ENCODE assay signal across 17 cellular contexts in the genomic region with DNA sequence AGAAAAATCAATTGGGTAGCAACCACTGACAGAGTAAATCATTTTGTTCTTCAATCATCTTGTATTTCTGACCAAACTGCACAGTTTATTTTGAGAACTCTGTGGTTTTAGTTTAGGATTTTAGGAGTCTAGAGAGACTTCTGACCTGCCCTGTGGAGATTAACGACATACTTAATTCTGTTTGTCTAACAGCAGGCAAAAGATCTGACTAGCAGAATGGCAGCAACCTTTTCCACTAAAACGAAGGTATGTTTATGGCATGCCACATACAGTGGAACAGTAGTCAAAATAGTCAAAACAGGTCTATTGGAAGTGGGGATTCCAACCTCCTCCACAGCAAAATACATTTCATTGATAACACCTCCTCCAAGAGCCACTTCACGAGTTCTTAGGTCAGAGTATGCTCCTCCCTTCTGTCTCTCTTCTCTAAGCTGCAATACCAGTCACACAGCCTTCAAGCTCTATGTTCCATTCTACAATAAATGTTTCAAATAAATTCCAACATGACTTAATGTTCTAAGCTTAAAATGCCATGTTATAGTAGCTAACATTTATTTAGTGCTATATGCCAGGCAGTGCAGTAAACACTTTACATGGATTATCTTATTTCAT. TPM values are rescaled to one million over a fixed set of nuclear protein-coding genes. Genes with fewer than 3 reads are reported as not detected.
DNase-seq lines count a peak whose midpoint lies in the region; ATAC-seq, FAIRE-seq and TF ChIP-seq lines count a peak whose summit lies in the region.
"Had no signal": no experiment of that assay in that cellular context is flagged by ENCODE, and none has a peak within 500 bp of the region (broad histone marks: within the 10 kb centered on the region; RNA-seq: fewer than 3 reads in every experiment).

No MANE protein-coding gene starts in this region.

- TF ChIP-seq CTCF in A673 (conservative IDR thresholded peaks at IDR 0.05; ENCODE audit: low read depth, low read length) (no peak), keratinocyte (optimal IDR thresholded peaks at IDR 0.05 in 1 of 3, IDR thresholded peaks at IDR 0.05 in 1 of 3, conservative IDR thresholded peaks at IDR 0.05 in 1 of 3; ENCODE audit: extremely low read depth in 1 of 3, insufficient read depth in 2 of 3, low read length in 3 of 3) (no peak), lower lobe of right lung (IDR thresholded peaks at IDR 0.05) (no peak)

- intact Hi-C loops in A673 (cut with micrococcal nuclease; ENCODE audit: unreplicated experiment) (loop anchor here (2.0 kb wide), 1 partner anchor 127 kb away; no protein-coding TSS in a partner anchor), lower lobe of right lung (cut with DNase I) (no loop called here)

- peak overlapping the region; percentile 94 for H3K27ac ChIP-seq in A673 (ENCODE audit: low read depth, low read length, poor library complexity, severe bottlenecking)
- no peak overlapping the region; a peak in 1 of 22 replicates for H3K27ac ChIP-seq in BLaER1 treated with 17β-estradiol and CSF1 and Interleukin-3, amounts not matched to agents 10 nM and 100 nM
- no peak overlapping the region for H3K27ac ChIP-seq in keratinocyte (ENCODE audit: control insufficient read depth, insufficient read depth, low read length)
- no peak overlapping the region for H3K27ac ChIP-seq in SJCRH30
- no peak overlapping the region for H3K27ac ChIP-seq in lower lobe of right lung

- dilution Hi-C loops in keratinocyte (cut with MboI; ENCODE audit: extremely low pct_ligation_motif_present, low sequenced_read_pairs), result no loop called here

- H3K27me3 ChIP-seq in A673 (replicated peaks; ENCODE audit: insufficient read depth, low read depth, low read length, poor library complexity) (no peaks in the 10 kb centered on the region), keratinocyte (ENCODE audit: control insufficient read depth, extremely low read depth, insufficient read depth, low read length) (no peaks in the 10 kb centered on the region), SJCRH30 (no peaks in the 10 kb centered on the region), MG63 (no peaks in the 10 kb centered on the region), lower lobe of right lung (ENCODE audit: low read depth) (no peaks in the 10 kb centered on the region)
- H3K27me3 ChIP-seq in BLaER1 treated with 17β-estradiol and CSF1 and Interleukin-3, amounts not matched to agents 10 nM and 100 nM, result peaks cover 0 to 35% (median 3%) of the 10 kb centered on the region in 11 experiments; a peak in 6 of 22 replicates

- POLR2A ChIA-PET in A673 (lab: Charles Lee; ENCODE audit: low non-redundant PET), result no interaction called here

- H3K4me1 ChIP-seq in A673 (ENCODE audit: insufficient read depth, low read length, poor library complexity, severe bottlenecking), result peaks cover 76% of the 10 kb centered on the region
- peaks cover 44 to 60% (median 52%) of the 10 kb centered on the region in 10 experiments for H3K4me1 ChIP-seq in BLaER1 treated with 17β-estradiol and CSF1 and Interleukin-3, amounts not matched to agents 10 nM and 100 nM
- H3K4me1 ChIP-seq in keratinocyte (ENCODE audit: control insufficient read depth, extremely low read depth, insufficient read depth, low read length), result peaks cover 15% of the 10 kb centered on the region
- peaks cover 10% of the 10 kb centered on the region for H3K4me1 ChIP-seq in SJCRH30
- no peaks in the 10 kb centered on the region for H3K4me1 ChIP-seq in lower lobe of right lung

- no peak overlapping the region for H3K9ac ChIP-seq in BLaER1 treated with 17β-estradiol and CSF1 and Interleukin-3, amounts not matched to agents 10 nM and 100 nM
- no peak overlapping the region for H3K9ac ChIP-seq in keratinocyte (ENCODE audit: control insufficient read depth, extremely low read depth, insufficient read depth, low read length)

- H3K79me2 ChIP-seq in keratinocyte (ENCODE audit: control insufficient read depth, insufficient read depth, low read length), result no peaks in the 10 kb centered on the region

- peak overlapping the region in 8 of 11 experiments; percentile 4 to 96 (median 86); a peak in 14 of 22 replicates for H3K4me2 ChIP-seq in BLaER1 treated with 17β-estradiol and CSF1 and Interleukin-3, amounts not matched to agents 10 nM and 100 nM
- H3K4me2 ChIP-seq in keratinocyte (ENCODE audit: control insufficient read depth, extremely low read depth, insufficient read depth, low read depth, low read length), result no peak overlapping the region

- H3K9me3 ChIP-seq in A673 (ENCODE audit: low read depth, low read length, poor library complexity, severe bottlenecking) (no peaks in the 10 kb centered on the region), keratinocyte (ENCODE audit: control insufficient read depth, low read depth, low read length) (no peaks in the 10 kb centered on the region), SJCRH30 (replicated peaks) (no peaks in the 10 kb centered on the region), MG63 (no peaks in the 10 kb centered on the region), lower lobe of right lung (no peaks in the 10 kb centered on the region)
- H3K9me3 ChIP-seq in BLaER1 treated with 17β-estradiol and CSF1 and Interleukin-3, amounts not matched to agents 10 nM and 100 nM (replicated peaks in 1 of 11), result no peaks in the 10 kb centered on the region

- DNase-seq in A673 (ENCODE audit: low spot score) (no peak), NCI-H2227 treated with DMSO at 0.1 percent for 48 hours (lab: John Stamatoyannopoulos, UW) (peak; percentile 20), keratinocyte (ENCODE audit: low read depth, low spot score) (no peak), SJCRH30 (no peak), MG63 (no peak), lower lobe of right lung (no peak)
- DNase-seq: COR-L47, GF-D8, GOT3, KG1, NCI-H1092 treated with DMSO at 0.1 percent for 48 hours, NCI-H187, NCI-H2171 treated with DMSO at 0.1 percent for 48 hours, SHP77, T-helper 17 cell had no signal

- no peak for FAIRE-seq in keratinocyte (lab: Jason Lieb, UNC)

- ATAC-seq in lower lobe of right lung, result no peak
- ATAC-seq: T-helper 17 cell had no signal

- H4K20me1 ChIP-seq in BLaER1 treated with 17β-estradiol and CSF1 and Interleukin-3, amounts not matched to agents 10 nM and 100 nM, result no peaks in the 10 kb centered on the region
- H4K20me1 ChIP-seq in keratinocyte (ENCODE audit: control insufficient read depth, extremely low read depth, insufficient read depth, low read length), result no peaks in the 10 kb centered on the region

- H3K9me1 ChIP-seq in keratinocyte (ENCODE audit: control insufficient read depth, extremely low read depth, insufficient read depth, low read length), result no peaks in the 10 kb centered on the region

- CTCF ChIA-PET in A673 (lab: Charles Lee), result no interaction called here

- H2AFZ ChIP-seq in keratinocyte (ENCODE audit: control insufficient read depth, low read length), result peak overlapping the region; percentile 37

- H3K4me3 ChIP-seq in A673 (ENCODE audit: low read depth, low read length, poor library complexity, severe bottlenecking) (no peak overlapping the region), keratinocyte (ENCODE audit: control insufficient read depth in 2 of 3, extremely low read depth in 1 of 3, insufficient read depth in 2 of 3, low read depth in 1 of 3, low read length in 3 of 3) (no peak overlapping the region), SJCRH30 (no peak overlapping the region), MG63 (no peak overlapping the region), lower lobe of right lung (no peak overlapping the region)
- H3K4me3 ChIP-seq in BLaER1 treated with 17β-estradiol and CSF1 and Interleukin-3, amounts not matched to agents 10 nM and 100 nM, result no peak overlapping the region

- BruUV-seq in A673 (replicated peaks; lab: Mats Ljungman, UMichigan), result no TSS peak

- H3K36me3 ChIP-seq in A673 (ENCODE audit: insufficient read depth, low read length, poor library complexity, severe bottlenecking), result no peaks in the 10 kb centered on the region
- no peaks in the 10 kb centered on the region for H3K36me3 ChIP-seq in BLaER1 treated with 17β-estradiol and CSF1 and Interleukin-3, amounts not matched to agents 10 nM and 100 nM
- H3K36me3 ChIP-seq in keratinocyte (ENCODE audit: control insufficient read depth in 2 of 2, extremely low read depth in 1 of 2, insufficient read depth in 2 of 2, low read length in 2 of 2), result no peaks in the 10 kb centered on the region
- no peaks in the 10 kb centered on the region for H3K36me3 ChIP-seq in SJCRH30
- H3K36me3 ChIP-seq in MG63, result no peaks in the 10 kb centered on the region
- H3K36me3 ChIP-seq in lower lobe of right lung, result no peaks in the 10 kb centered on the region

RNA-seq across cellular contexts. Expression of a gene that starts 34.4 kb away (rescaled TPM):
- 43.4 and 45.7 TPM in 2 replicates for total RNA-seq in A673 (2021)
- 4.0 to 5.2 TPM (median 4.3 TPM) in 3 replicates for polyA plus RNA-seq in keratinocyte
- 0.67 TPM for polyA plus RNA-seq in keratinocyte (2011; ENCODE audit: low read depth)
- polyA plus RNA-seq in keratinocyte (2011; cell fraction: cytosol; rRNA removed), result 2.4 and 4.9 TPM in 2 replicates
- polyA plus RNA-seq in keratinocyte (2011; cell fraction: nucleus; rRNA removed), result 7.0 and 7.2 TPM in 2 replicates
- polyA plus RNA-seq in keratinocyte (2012; ENCODE audit: low replicate concordance), result 0.93 and 3.9 TPM in 2 replicates
- polyA minus RNA-seq in keratinocyte, result 4.9 to 8.4 TPM (median 5.9 TPM) in 3 replicates
- polyA minus RNA-seq in keratinocyte (2011; cell fraction: cytosol; rRNA and poly(A)+ RNA removed), result 7.3 TPM
- 9.3 and 16.8 TPM in 2 replicates for polyA minus RNA-seq in keratinocyte (2011; cell fraction: nucleus; rRNA and poly(A)+ RNA removed)
- 28.5 and 30.8 TPM in 2 replicates for total RNA-seq in SJCRH30 (2014; rRNA removed; shearing (Covaris generic))
- 0.79 and 1.5 TPM in 2 replicates for total RNA-seq in MG63 (2014; rRNA removed; shearing (Covaris generic); ENCODE audit: low replicate concordance)
- total RNA-seq in lower lobe of right lung, result 2.6 TPM
- total RNA-seq: T-helper 17 cell had no signal
- polyA plus RNA-seq: CD14-positive monocyte had no signal
